Comparison of ENCODE assay signal across 7 cellular contexts in genomic region chr15:84421513-84422181, GRCh38.
A peak's percentile ranks its signal among the peaks of the same experiment; 100 is the strongest.
DNase-seq lines count a peak whose midpoint lies in the region; ATAC-seq and TF ChIP-seq lines count a peak whose summit lies in the region.
"Not testable (repeated sequence)": the region's sequence is repeated elsewhere in the genome, so short reads cannot be mapped to it uniquely, and the experiment has no call there.

No MANE protein-coding gene starts in this region.

- not testable (repeated sequence) for H3K4me1 ChIP-seq in GM23338 (ENCODE audit: insufficient read depth); heart left ventricle; smooth muscle cell (ENCODE audit: low read depth)

- not testable (repeated sequence) for H3K27me3 Mint-ChIP-seq in GM23338 (ENCODE audit: insufficient read depth, low read depth, poor library complexity); naive B cell

- not testable (repeated sequence) for ATAC-seq in GM23338; activated naive CD4-positive, alpha-beta T cell treated with anti-CD3 and anti-CD28 coated beads, Interleukin-2, amount 50 U/mL, for 72 hours; heart left ventricle; naive B cell (ENCODE audit: low read depth in 2 of 2)

- not testable (repeated sequence) for H3K36me3 ChIP-seq in GM23338 (ENCODE audit: insufficient read depth); heart left ventricle; smooth muscle cell (ENCODE audit: low read depth)

- H3K4me3 ChIP-seq in GM23338 (peak overlapping the region; percentile 46), coronary artery (peak overlapping the region; percentile 58), heart left ventricle (peak overlapping the region in 9 of 12 donors; percentile 27 to 65 (median 50)), smooth muscle cell (peak overlapping the region; percentile 49)

- not testable (repeated sequence) for H4K20me1 ChIP-seq in GM23338 (replicated peaks; ENCODE audit: insufficient read depth); smooth muscle cell (ENCODE audit: low read depth)

- H3K4me2 ChIP-seq in GM23338 = not testable (repeated sequence)
- H3K4me2 ChIP-seq in smooth muscle cell = peak overlapping the region; percentile 73

- not testable (repeated sequence) for H3K9ac ChIP-seq in smooth muscle cell (ENCODE audit: low read depth)

- not testable (repeated sequence) for H3F3A ChIP-seq in GM23338 (replicated peaks; ENCODE audit: low read depth); smooth muscle cell (ENCODE audit: low read depth)

- H3K4me1 Mint-ChIP-seq in GM23338, naive B cell: not testable (repeated sequence)

- TF ChIP-seq CTCF in GM23338 (conservative IDR thresholded peaks at IDR 0.05; ENCODE audit: low read depth in 2 of 2); coronary artery (IDR thresholded peaks at IDR 0.05); heart left ventricle (IDR thresholded peaks at IDR 0.05); smooth muscle cell (IDR thresholded peaks at IDR 0.05; ENCODE audit: borderline replicate concordance, insufficient read depth, poor library complexity, severe bottlenecking): not testable (repeated sequence)

- H3K27me3 ChIP-seq in GM23338 (ENCODE audit: insufficient read depth); heart left ventricle; smooth muscle cell (ENCODE audit: low read depth): not testable (repeated sequence)

- not testable (repeated sequence) for H3K36me3 Mint-ChIP-seq in GM23338 (ENCODE audit: low read depth); activated naive CD4-positive, alpha-beta T cell treated with anti-CD3 and anti-CD28 coated beads, Interleukin-2, amount 50 U/mL, for 72 hours; naive B cell

- not testable (repeated sequence) for DNase-seq in GM23338 (ENCODE audit: low spot score); coronary artery (ENCODE audit: low spot score); smooth muscle cell (lab: John Stamatoyannopoulos, UW; ENCODE audit: unreplicated experiment)
- peak; percentile 23 for DNase-seq in activated CD4-positive, CD25-positive, alpha-beta regulatory T cell treated with anti-CD3 and anti-CD28 coated beads, Interleukin-2, amount 50 U/mL, for 72 hours
- peak; percentile 22 to 52 for DNase-seq in activated naive CD4-positive, alpha-beta T cell treated with anti-CD3 and anti-CD28 coated beads, Interleukin-2, amount 50 U/mL, for 72 hours (ENCODE audit: low spot score in 2 of 2)
- DNase-seq in heart left ventricle = peak in 3 of 5 donors; percentile 16 to 50 (median 23)
- DNase-seq in naive B cell = peak; percentile 9

- not testable (repeated sequence) for H3K79me2 ChIP-seq in GM23338 (replicated peaks; ENCODE audit: insufficient read depth); smooth muscle cell (ENCODE audit: low read depth)

- H2AFZ ChIP-seq in GM23338; smooth muscle cell (ENCODE audit: low read depth): not testable (repeated sequence)

- WGBS in heart left ventricle, 4 donors = 0% methylated on average over 8 to 9 of the region's 55 CpGs; no CpG with 5 or more reads in 2 of the 4 donors
- 0% methylated on average over 6 of the region's 55 CpGs for WGBS in smooth muscle cell (ENCODE audit: low lambda C conversion rate)

- H3K27ac Mint-ChIP-seq in GM23338; activated naive CD4-positive, alpha-beta T cell treated with anti-CD3 and anti-CD28 coated beads, Interleukin-2, amount 50 U/mL, for 72 hours; naive B cell: not testable (repeated sequence)

- not testable (repeated sequence) for H3K9me3 ChIP-seq in heart left ventricle; smooth muscle cell (replicated peaks; ENCODE audit: low read depth)

- TF ChIP-seq POLR2A in heart left ventricle (IDR thresholded peaks at IDR 0.05) = not testable (repeated sequence)

- intact Hi-C loops in heart left ventricle (cut with DNase I) = not testable (repeated sequence)

- not testable (repeated sequence) for H3K27ac ChIP-seq in GM23338 (ENCODE audit: low read depth); smooth muscle cell (ENCODE audit: low read depth)
- H3K27ac ChIP-seq in coronary artery (peak overlapping the region; percentile 67 to 83), heart left ventricle (peak overlapping the region in 7 of 12 donors; percentile 59 to 80 (median 76))

- H3K4me3 Mint-ChIP-seq in GM23338, naive B cell: not testable (repeated sequence)

- H3K9me2 ChIP-seq in GM23338 (ENCODE audit: insufficient read depth) = not testable (repeated sequence)

- not testable (repeated sequence) for H3K9me3 Mint-ChIP-seq in GM23338; activated naive CD4-positive, alpha-beta T cell treated with anti-CD3 and anti-CD28 coated beads, Interleukin-2, amount 50 U/mL, for 72 hours; naive B cell
